ENCODE assay signal across 1 cellular context in the genomic region with DNA sequence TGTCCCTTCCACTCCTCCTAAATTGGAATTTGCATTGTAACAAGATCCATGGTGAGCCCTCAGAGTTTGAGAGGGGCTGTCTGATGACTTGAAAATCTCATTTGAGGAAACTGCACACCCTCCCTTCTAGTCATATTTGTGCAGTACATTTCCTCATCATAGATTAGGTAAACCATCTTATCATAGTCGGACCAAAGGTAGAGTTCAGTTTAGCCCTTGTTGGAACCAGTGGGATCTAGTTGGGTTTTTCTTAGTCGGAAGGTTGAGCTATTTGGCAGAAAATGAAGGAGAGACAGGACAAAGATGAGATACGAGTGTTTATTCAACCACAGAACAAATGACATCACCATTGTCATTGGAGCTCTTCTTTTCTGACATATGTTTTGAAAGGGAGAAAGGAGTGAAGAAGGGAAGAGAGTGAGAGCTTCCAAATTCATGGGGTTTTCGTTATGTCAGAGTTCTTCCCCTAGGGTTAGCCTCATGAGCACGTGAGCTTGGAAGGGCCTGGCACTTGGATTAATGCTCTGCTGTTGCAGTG.
A peak's percentile ranks its signal among the peaks of the same experiment; 100 is the strongest.
TF ChIP-seq lines count a peak whose summit lies in the region.

No MANE protein-coding gene starts in this region.

TF ChIP-seq in HepG2, 621 proteins besides CTCF, POLR2A, EP300 and RAD21 (continued from another document):
- TF ChIP-seq KAT8 (CRISPR knock-in tag; IDR thresholded peaks at IDR 0.05) (no peak), ZNF543 (CRISPR knock-in tag; IDR thresholded peaks at IDR 0.05) (no peak), PHB2 (IDR thresholded peaks at IDR 0.05; ENCODE audit: partially characterized antibody) (no peak), FOSL1 (CRISPR knock-in tag; IDR thresholded peaks at IDR 0.05; ENCODE audit: borderline replicate concordance) (no peak), ZFP62 (CRISPR knock-in tag; IDR thresholded peaks at IDR 0.05) (no peak), SATB2 (CRISPR knock-in tag; IDR thresholded peaks at IDR 0.05) (no peak), ZNF720 (CRISPR knock-in tag; IDR thresholded peaks at IDR 0.05) (no peak), HNRNPK (IDR thresholded peaks at IDR 0.05; ENCODE audit: low read depth, low read length, poor library complexity, severe bottlenecking) (no peak), SOX13 (IDR thresholded peaks at IDR 0.05) (no peak), SOX13 (CRISPR knock-in tag; conservative IDR thresholded peaks at IDR 0.05 in 1 of 2, IDR thresholded peaks at IDR 0.05 in 1 of 2) (peak in 1 of 2 experiments; percentile 19; a peak in 1 of 4 replicates)
- TF ChIP-seq, protein P1, sequence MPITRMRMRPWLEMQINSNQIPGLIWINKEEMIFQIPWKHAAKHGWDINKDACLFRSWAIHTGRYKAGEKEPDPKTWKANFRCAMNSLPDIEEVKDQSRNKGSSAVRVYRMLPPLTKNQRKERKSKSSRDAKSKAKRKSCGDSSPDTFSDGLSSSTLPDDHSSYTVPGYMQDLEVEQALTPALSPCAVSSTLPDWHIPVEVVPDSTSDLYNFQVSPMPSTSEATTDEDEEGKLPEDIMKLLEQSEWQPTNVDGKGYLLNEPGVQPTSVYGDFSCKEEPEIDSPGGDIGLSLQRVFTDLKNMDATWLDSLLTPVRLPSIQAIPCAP (CRISPR knock-in tag; IDR thresholded peaks at IDR 0.05; ENCODE audit: low read depth): no peak
